In genomic region chr10:115417585-115418265, GRCh38 we compare ENCODE assay signal across 1 cellular context.
TF ChIP-seq lines count a peak whose summit lies in the region.

No MANE protein-coding gene starts in this region.

TF ChIP-seq in WTC11, 78 proteins besides CTCF, POLR2A, EP300 and RAD21 (continued from another document):
- TF ChIP-seq E2F5 (CRISPR knock-in tag; IDR thresholded peaks at IDR 0.05) (no peak), IRF2 (CRISPR knock-in tag; IDR thresholded peaks at IDR 0.05; ENCODE audit: borderline replicate concordance, low read depth) (no peak), NFE2L1 (CRISPR knock-in tag; IDR thresholded peaks at IDR 0.05) (no peak), ELF4 (CRISPR knock-in tag; IDR thresholded peaks at IDR 0.05; ENCODE audit: low read depth) (no peak), FOXK1 (CRISPR knock-in tag; IDR thresholded peaks at IDR 0.05) (no peak), TCF7 (CRISPR knock-in tag; IDR thresholded peaks at IDR 0.05; ENCODE audit: low read depth) (no peak), AFF4 (CRISPR knock-in tag; IDR thresholded peaks at IDR 0.05; ENCODE audit: borderline replicate concordance) (no peak), ATF2 (CRISPR knock-in tag; IDR thresholded peaks at IDR 0.05; ENCODE audit: borderline replicate concordance, low read depth) (no peak), ZNF416 (CRISPR knock-in tag; IDR thresholded peaks at IDR 0.05) (no peak), E2F4 (CRISPR knock-in tag; IDR thresholded peaks at IDR 0.05; ENCODE audit: borderline replicate concordance, low read depth) (no peak), NR3C1 (CRISPR knock-in tag; conservative IDR thresholded peaks at IDR 0.05; ENCODE audit: low read depth) (no peak)
TF ChIP-seq in WTC11: peak in this region for 0.
